Comparison of ENCODE assay signal across 13 cellular contexts in the genomic region with DNA sequence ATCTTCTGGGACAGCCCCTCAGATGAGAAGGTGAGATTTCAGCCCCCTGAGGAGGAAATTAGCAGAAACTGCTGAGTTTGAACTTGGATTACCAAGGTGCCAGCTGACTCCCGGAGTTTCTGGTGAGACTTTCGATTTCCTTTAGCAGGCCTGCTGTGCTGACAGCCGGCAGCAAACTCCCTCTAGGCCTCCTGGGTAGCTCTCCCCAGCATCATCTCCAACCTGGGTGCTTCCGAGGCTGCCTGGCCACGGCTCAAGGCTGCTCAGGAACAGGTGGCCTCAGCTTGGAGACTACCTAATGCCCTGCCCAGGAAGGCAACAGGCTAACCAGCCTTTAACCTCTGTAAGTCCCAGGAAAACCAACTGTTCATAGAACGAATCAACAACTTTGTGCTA. TPM values are rescaled to one million over a fixed set of nuclear protein-coding genes. Genes with fewer than 3 reads are reported as not detected.
DNase-seq lines count a peak whose midpoint lies in the region; ATAC-seq and TF ChIP-seq lines count a peak whose summit lies in the region.
"Had no signal": no experiment of that assay in that cellular context is flagged by ENCODE, and none has a peak within 500 bp of the region (broad histone marks: within the 10 kb centered on the region; RNA-seq: fewer than 3 reads in every experiment).

No MANE protein-coding gene starts in this region.

- H3K9me3 ChIP-seq in right lobe of liver = no peaks in the 10 kb centered on the region

- peaks cover 0 to 100% (median 41%) of the 10 kb centered on the region in 4 donors for H3K4me1 ChIP-seq in right lobe of liver

- ATAC-seq in WTC11 (no peak), right lobe of liver (peak in 2 of 4 donors; percentile 0), GM21526 (IDR thresholded peaks at IDR 0.05; ENCODE audit: low FRiP score, unreplicated experiment) (no peak)

- H3K27me3 Mint-ChIP-seq in WTC11 (ENCODE audit: low read depth) (no peaks in the 10 kb centered on the region), type B pancreatic cell (no peaks in the 10 kb centered on the region), glutamatergic neuron (ENCODE audit: unreplicated experiment) (peaks cover 8% of the 10 kb centered on the region)

- H3K9me3 Mint-ChIP-seq in WTC11 (no peaks in the 10 kb centered on the region), type B pancreatic cell (no peaks in the 10 kb centered on the region), glutamatergic neuron (ENCODE audit: unreplicated experiment) (peaks cover 2% of the 10 kb centered on the region)

- TF ChIP-seq CTCF in WTC11 (IDR thresholded peaks at IDR 0.05) (no peak), right lobe of liver (IDR thresholded peaks at IDR 0.05) (no peak), type B pancreatic cell (conservative IDR thresholded peaks at IDR 0.05) (no peak), glutamatergic neuron (IDR thresholded peaks at IDR 0.05; ENCODE audit: partially characterized antibody, unreplicated experiment) (no peak)

- TF ChIP-seq POLR2A in right lobe of liver (IDR thresholded peaks at IDR 0.05) = no peak

- intact Hi-C loops in right lobe of liver (cut with DNase I) = no loop called here

- DNase-seq in DMS53 (lab: John Stamatoyannopoulos, UW) (peak; percentile 58), DMS53 treated with DMSO at 0.1 percent for 48 hours (lab: John Stamatoyannopoulos, UW; ENCODE audit: unreplicated experiment) (no peak), WTC11 (ENCODE audit: low spot score) (no peak), right lobe of liver (peak; percentile 27 to 59 (median 56)), type B pancreatic cell (ENCODE audit: extremely low spot score, unreplicated experiment) (no peak), glutamatergic neuron (no peak), GM03348 (ENCODE audit: low spot score) (no peak)
- DNase-seq: 8988T; activated CD8-positive, alpha-beta memory T cell treated with anti-CD3 and anti-CD28 coated beads, Interleukin-2, amount 50 U/mL, for 48 hours; NCI-H226; SIG-M5 had no signal

- no peaks in the 10 kb centered on the region for H3K27me3 ChIP-seq in right lobe of liver

- POLR2A ChIA-PET in WTC11 (lab: Charles Lee) = no interaction called here

- H3K27ac ChIP-seq in right lobe of liver = peak overlapping the region; percentile 90 to 99 (median 98)

- H3K4me1 Mint-ChIP-seq in WTC11 = peaks cover 14% of the 10 kb centered on the region
- peaks cover 38% of the 10 kb centered on the region for H3K4me1 Mint-ChIP-seq in type B pancreatic cell (ENCODE audit: unreplicated experiment)
- peaks cover 8% of the 10 kb centered on the region for H3K4me1 Mint-ChIP-seq in glutamatergic neuron (ENCODE audit: low read depth, unreplicated experiment)

- peak overlapping the region; percentile 75 for H3K27ac Mint-ChIP-seq in WTC11
- peak overlapping the region; percentile 93 for H3K27ac Mint-ChIP-seq in type B pancreatic cell
- no peak overlapping the region for H3K27ac Mint-ChIP-seq in glutamatergic neuron (ENCODE audit: unreplicated experiment)

- CTCF ChIA-PET in WTC11 (lab: Charles Lee) = interaction anchor here (0.8 to 1.7 kb wide), 4 partner anchors 14 to 192 kb away, joined by 3 to 6 read pairs (median 4); no protein-coding TSS in a partner anchor

- 0% methylated on average over 1 of the region's 6 CpGs for WGBS in right lobe of liver (ENCODE audit: insufficient coverage, low coverage, low lambda C conversion rate, missing lambda C conversion rate)

- H3K4me3 Mint-ChIP-seq in WTC11 (no peak overlapping the region), type B pancreatic cell (peak overlapping the region; percentile 64), glutamatergic neuron (ENCODE audit: unreplicated experiment) (no peak overlapping the region)

- H3K4me3 ChIP-seq in right lobe of liver = peak overlapping the region in 2 of 3 donors; percentile 40 to 47
- H3K4me3 ChIP-seq: lung had no signal

- H3K36me3 ChIP-seq in right lobe of liver = peaks cover 0 to 14% (median 4%) of the 10 kb centered on the region in 4 donors

- peaks cover 6% of the 10 kb centered on the region for H3K36me3 Mint-ChIP-seq in WTC11
- peaks cover 4% of the 10 kb centered on the region for H3K36me3 Mint-ChIP-seq in type B pancreatic cell
- no peaks in the 10 kb centered on the region for H3K36me3 Mint-ChIP-seq in glutamatergic neuron (ENCODE audit: unreplicated experiment)

TF ChIP-seq in WTC11, 78 proteins besides CTCF, POLR2A, EP300 and RAD21 (continues in another document):
- no peak for TF ChIP-seq NFATC4 (CRISPR knock-in tag; IDR thresholded peaks at IDR 0.05)
- TF ChIP-seq, protein P1, sequence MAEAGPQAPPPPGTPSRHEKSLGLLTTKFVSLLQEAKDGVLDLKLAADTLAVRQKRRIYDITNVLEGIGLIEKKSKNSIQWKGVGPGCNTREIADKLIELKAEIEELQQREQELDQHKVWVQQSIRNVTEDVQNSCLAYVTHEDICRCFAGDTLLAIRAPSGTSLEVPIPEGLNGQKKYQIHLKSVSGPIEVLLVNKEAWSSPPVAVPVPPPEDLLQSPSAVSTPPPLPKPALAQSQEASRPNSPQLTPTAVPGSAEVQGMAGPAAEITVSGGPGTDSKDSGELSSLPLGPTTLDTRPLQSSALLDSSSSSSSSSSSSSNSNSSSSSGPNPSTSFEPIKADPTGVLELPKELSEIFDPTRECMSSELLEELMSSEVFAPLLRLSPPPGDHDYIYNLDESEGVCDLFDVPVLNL (CRISPR knock-in tag; IDR thresholded peaks at IDR 0.05; ENCODE audit: borderline replicate concordance, low read depth) = no peak
- TF ChIP-seq, protein P2, sequence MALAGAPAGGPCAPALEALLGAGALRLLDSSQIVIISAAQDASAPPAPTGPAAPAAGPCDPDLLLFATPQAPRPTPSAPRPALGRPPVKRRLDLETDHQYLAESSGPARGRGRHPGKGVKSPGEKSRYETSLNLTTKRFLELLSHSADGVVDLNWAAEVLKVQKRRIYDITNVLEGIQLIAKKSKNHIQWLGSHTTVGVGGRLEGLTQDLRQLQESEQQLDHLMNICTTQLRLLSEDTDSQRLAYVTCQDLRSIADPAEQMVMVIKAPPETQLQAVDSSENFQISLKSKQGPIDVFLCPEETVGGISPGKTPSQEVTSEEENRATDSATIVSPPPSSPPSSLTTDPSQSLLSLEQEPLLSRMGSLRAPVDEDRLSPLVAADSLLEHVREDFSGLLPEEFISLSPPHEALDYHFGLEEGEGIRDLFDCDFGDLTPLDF (CRISPR knock-in tag; IDR thresholded peaks at IDR 0.05) = no peak
- TF ChIP-seq, protein P3, sequence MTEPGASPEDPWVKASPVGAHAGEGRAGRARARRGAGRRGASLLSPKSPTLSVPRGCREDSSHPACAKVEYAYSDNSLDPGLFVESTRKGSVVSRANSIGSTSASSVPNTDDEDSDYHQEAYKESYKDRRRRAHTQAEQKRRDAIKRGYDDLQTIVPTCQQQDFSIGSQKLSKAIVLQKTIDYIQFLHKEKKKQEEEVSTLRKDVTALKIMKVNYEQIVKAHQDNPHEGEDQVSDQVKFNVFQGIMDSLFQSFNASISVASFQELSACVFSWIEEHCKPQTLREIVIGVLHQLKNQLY (CRISPR knock-in tag; IDR thresholded peaks at IDR 0.05) = no peak
- TF ChIP-seq, protein P4, sequence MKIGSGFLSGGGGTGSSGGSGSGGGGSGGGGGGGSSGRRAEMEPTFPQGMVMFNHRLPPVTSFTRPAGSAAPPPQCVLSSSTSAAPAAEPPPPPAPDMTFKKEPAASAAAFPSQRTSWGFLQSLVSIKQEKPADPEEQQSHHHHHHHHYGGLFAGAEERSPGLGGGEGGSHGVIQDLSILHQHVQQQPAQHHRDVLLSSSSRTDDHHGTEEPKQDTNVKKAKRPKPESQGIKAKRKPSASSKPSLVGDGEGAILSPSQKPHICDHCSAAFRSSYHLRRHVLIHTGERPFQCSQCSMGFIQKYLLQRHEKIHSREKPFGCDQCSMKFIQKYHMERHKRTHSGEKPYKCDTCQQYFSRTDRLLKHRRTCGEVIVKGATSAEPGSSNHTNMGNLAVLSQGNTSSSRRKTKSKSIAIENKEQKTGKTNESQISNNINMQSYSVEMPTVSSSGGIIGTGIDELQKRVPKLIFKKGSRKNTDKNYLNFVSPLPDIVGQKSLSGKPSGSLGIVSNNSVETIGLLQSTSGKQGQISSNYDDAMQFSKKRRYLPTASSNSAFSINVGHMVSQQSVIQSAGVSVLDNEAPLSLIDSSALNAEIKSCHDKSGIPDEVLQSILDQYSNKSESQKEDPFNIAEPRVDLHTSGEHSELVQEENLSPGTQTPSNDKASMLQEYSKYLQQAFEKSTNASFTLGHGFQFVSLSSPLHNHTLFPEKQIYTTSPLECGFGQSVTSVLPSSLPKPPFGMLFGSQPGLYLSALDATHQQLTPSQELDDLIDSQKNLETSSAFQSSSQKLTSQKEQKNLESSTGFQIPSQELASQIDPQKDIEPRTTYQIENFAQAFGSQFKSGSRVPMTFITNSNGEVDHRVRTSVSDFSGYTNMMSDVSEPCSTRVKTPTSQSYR (CRISPR knock-in tag; IDR thresholded peaks at IDR 0.05) = no peak
- TF ChIP-seq, protein P5, sequence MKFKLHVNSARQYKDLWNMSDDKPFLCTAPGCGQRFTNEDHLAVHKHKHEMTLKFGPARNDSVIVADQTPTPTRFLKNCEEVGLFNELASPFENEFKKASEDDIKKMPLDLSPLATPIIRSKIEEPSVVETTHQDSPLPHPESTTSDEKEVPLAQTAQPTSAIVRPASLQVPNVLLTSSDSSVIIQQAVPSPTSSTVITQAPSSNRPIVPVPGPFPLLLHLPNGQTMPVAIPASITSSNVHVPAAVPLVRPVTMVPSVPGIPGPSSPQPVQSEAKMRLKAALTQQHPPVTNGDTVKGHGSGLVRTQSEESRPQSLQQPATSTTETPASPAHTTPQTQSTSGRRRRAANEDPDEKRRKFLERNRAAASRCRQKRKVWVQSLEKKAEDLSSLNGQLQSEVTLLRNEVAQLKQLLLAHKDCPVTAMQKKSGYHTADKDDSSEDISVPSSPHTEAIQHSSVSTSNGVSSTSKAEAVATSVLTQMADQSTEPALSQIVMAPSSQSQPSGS (CRISPR knock-in tag; IDR thresholded peaks at IDR 0.05; ENCODE audit: borderline replicate concordance, low read depth) = no peak
- no peak for TF ChIP-seq TEAD4 (CRISPR knock-in tag; IDR thresholded peaks at IDR 0.05)
- no peak for TF ChIP-seq CREB1 (CRISPR knock-in tag; IDR thresholded peaks at IDR 0.05)
- no peak for TF ChIP-seq SOX15 (CRISPR knock-in tag; IDR thresholded peaks at IDR 0.05)
- TF ChIP-seq ATF1 (CRISPR knock-in tag; IDR thresholded peaks at IDR 0.05) = no peak
- TF ChIP-seq, protein P6, sequence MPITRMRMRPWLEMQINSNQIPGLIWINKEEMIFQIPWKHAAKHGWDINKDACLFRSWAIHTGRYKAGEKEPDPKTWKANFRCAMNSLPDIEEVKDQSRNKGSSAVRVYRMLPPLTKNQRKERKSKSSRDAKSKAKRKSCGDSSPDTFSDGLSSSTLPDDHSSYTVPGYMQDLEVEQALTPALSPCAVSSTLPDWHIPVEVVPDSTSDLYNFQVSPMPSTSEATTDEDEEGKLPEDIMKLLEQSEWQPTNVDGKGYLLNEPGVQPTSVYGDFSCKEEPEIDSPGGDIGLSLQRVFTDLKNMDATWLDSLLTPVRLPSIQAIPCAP (CRISPR knock-in tag; IDR thresholded peaks at IDR 0.05) = no peak

RNA-seq across cellular contexts. Expression of a gene that starts 16.4 kb away (rescaled TPM):
- total RNA-seq in WTC11 (2021) = 47.3 to 52.6 TPM (median 52.6 TPM) in 3 replicates
- 100 to 1,000 TPM; 260 to 452 (median 415) TPM for total RNA-seq in right lobe of liver
- total RNA-seq in type B pancreatic cell (ENCODE audit: low replicate concordance) = 164 and 375 TPM in 2 replicates
- total RNA-seq in glutamatergic neuron (ENCODE audit: unreplicated experiment) = 0.93 TPM

Comparison
In these comparisons a context has a peak if more than half of its experiments do, and no peak if none do; other contexts are left out.
1. DNase-seq: peak in DMS53 (single experiment) and right lobe of liver (3 of 3); none in DMS53 treated with DMSO at 0.1 percent for 48 hours (single experiment), WTC11 (single experiment), type B pancreatic cell (single experiment), glutamatergic neuron (single experiment) and GM03348 (single experiment).
2. RNA of a gene that starts 16.4 kb away (total RNA-seq): 260 to 452 TPM in right lobe of liver, 164 to 375 TPM in type B pancreatic cell and 47.3 to 52.6 TPM in WTC11; 0.93 TPM in glutamatergic neuron (single experiment); every median in the first group is over 10 times any median in the second.